25 cellular contexts compared by ENCODE assay signal in the genomic region with DNA sequence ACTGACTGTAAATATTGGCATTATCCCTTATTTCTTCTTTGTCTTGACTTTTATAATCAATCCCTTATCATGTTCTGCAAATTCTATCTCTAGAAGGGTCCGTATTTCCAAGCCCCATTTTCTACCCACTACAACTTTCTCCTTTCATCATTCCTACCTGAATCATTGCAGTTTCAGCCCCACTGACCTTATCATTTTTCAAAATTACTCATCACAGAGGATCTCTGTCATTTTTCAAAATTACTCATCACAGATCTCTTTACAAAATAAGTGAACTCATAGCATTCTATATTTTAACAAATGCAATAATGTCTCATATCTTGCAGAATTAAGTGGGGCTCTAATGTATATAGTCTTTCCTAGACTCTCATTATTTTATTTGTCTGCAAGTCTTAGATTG.
DNase-seq lines count a peak whose midpoint lies in the region; ATAC-seq lines count a peak whose summit lies in the region.
"Had no signal": no experiment of that assay in that cellular context is flagged by ENCODE, and none has a peak within 500 bp of the region (broad histone marks: within the 10 kb centered on the region; RNA-seq: fewer than 3 reads in every experiment).

No MANE protein-coding gene starts in this region.

- peak; percentile 33 for ATAC-seq in activated naive CD8-positive, alpha-beta T cell treated with anti-CD3 and anti-CD28 coated beads, Interleukin-2, amount 50 U/mL, for 24 hours
- peak; percentile 58 for ATAC-seq in HG02885 (IDR thresholded peaks at IDR 0.05; ENCODE audit: poor library complexity, unreplicated experiment)
- ATAC-seq: K562 had no signal

- H3K14ac ChIP-seq in trophoblast cell (ENCODE audit: low read length), result no peak overlapping the region

- no peak overlapping the region for H4K91ac ChIP-seq in trophoblast cell (ENCODE audit: low read depth, low read length)

- H2AK5ac ChIP-seq in trophoblast cell (ENCODE audit: low read length), result no peak overlapping the region

- no peak overlapping the region for H3K23ac ChIP-seq in trophoblast cell (ENCODE audit: low read length)

- no peaks in the 10 kb centered on the region for H3K36me3 Mint-ChIP-seq in activated naive CD8-positive, alpha-beta T cell treated with anti-CD3 and anti-CD28 coated beads, Interleukin-2, amount 50 U/mL, for 24 hours (ENCODE audit: low read depth)
- no peaks in the 10 kb centered on the region for H3K36me3 Mint-ChIP-seq in activated naive CD8-positive, alpha-beta T cell treated with anti-CD3 and anti-CD28 coated beads for 36 hours
- H3K36me3 Mint-ChIP-seq: CD4-positive, CD25-positive, alpha-beta regulatory T cell had no signal

- WGBS in trophoblast cell (ENCODE audit: extremely low coverage, insufficient coverage, insufficient read length), result no CpG with 5 or more reads among the region's 1 CpG

- H4K12ac ChIP-seq in trophoblast cell (ENCODE audit: low read depth, low read length), result no peak overlapping the region

- H2AFZ ChIP-seq in trophoblast cell (ENCODE audit: insufficient read depth, low read length, poor library complexity), result no peak overlapping the region
- H2AFZ ChIP-seq: GM23248 had no signal

- no peak overlapping the region for H3K27ac Mint-ChIP-seq in activated naive CD8-positive, alpha-beta T cell treated with anti-CD3 and anti-CD28 coated beads, Interleukin-2, amount 50 U/mL, for 24 hours
- no peak overlapping the region for H3K27ac Mint-ChIP-seq in activated naive CD8-positive, alpha-beta T cell treated with anti-CD3 and anti-CD28 coated beads for 36 hours
- H3K27ac Mint-ChIP-seq: CD4-positive, CD25-positive, alpha-beta regulatory T cell had no signal

- no peak overlapping the region for H3K4me3 ChIP-seq in trophoblast cell (ENCODE audit: low read depth, low read length)
- H3K4me3 ChIP-seq: GM23248, K562, SJSA1 had no signal

- no peaks in the 10 kb centered on the region for H3K9me3 Mint-ChIP-seq in activated naive CD8-positive, alpha-beta T cell treated with anti-CD3 and anti-CD28 coated beads, Interleukin-2, amount 50 U/mL, for 24 hours
- H3K9me3 Mint-ChIP-seq in activated naive CD8-positive, alpha-beta T cell treated with anti-CD3 and anti-CD28 coated beads for 36 hours, result no peaks in the 10 kb centered on the region

- no peaks in the 10 kb centered on the region for H3K79me1 ChIP-seq in trophoblast cell (ENCODE audit: low read length)

- no peak overlapping the region for H3K9ac ChIP-seq in trophoblast cell (ENCODE audit: low read length)
- H3K9ac ChIP-seq: GM23248 had no signal

- H3K9me3 ChIP-seq in trophoblast cell (ENCODE audit: insufficient read depth, low read depth, low read length), result no peaks in the 10 kb centered on the region
- H3K9me3 ChIP-seq: SJSA1 had no signal

- H3K4me2 ChIP-seq in trophoblast cell (ENCODE audit: low read length), result no peak overlapping the region

- no peak overlapping the region for H4K8ac ChIP-seq in trophoblast cell (ENCODE audit: low read depth, low read length)

- H2BK5ac ChIP-seq in trophoblast cell (ENCODE audit: low read depth, low read length, poor library complexity), result no peak overlapping the region

- no peak overlapping the region for H3K4me3 Mint-ChIP-seq in activated naive CD8-positive, alpha-beta T cell treated with anti-CD3 and anti-CD28 coated beads, Interleukin-2, amount 50 U/mL, for 24 hours
- no peak overlapping the region for H3K4me3 Mint-ChIP-seq in activated naive CD8-positive, alpha-beta T cell treated with anti-CD3 and anti-CD28 coated beads for 36 hours
- H3K4me3 Mint-ChIP-seq: CD4-positive, CD25-positive, alpha-beta regulatory T cell had no signal

- no peaks in the 10 kb centered on the region for H3K4me1 ChIP-seq in trophoblast cell (ENCODE audit: control insufficient read depth in 1 of 2, insufficient read depth in 2 of 2, low read length in 2 of 2)
- H3K4me1 ChIP-seq: SJSA1 had no signal

- no peak overlapping the region for H3K4ac ChIP-seq in trophoblast cell (ENCODE audit: low read depth, low read length)

- no peaks in the 10 kb centered on the region for H3K79me2 ChIP-seq in trophoblast cell (ENCODE audit: control insufficient read depth, insufficient read depth, low read length, poor library complexity)

- no peaks in the 10 kb centered on the region for H3K36me3 ChIP-seq in trophoblast cell (ENCODE audit: control insufficient read depth in 1 of 2, insufficient read depth in 2 of 2, low read length in 2 of 2)
- H3K36me3 ChIP-seq: SJSA1 had no signal

- H2BK12ac ChIP-seq in trophoblast cell (ENCODE audit: low read length), result no peak overlapping the region

- H3K27me3 ChIP-seq in trophoblast cell (ENCODE audit: insufficient read depth, low read length), result no peaks in the 10 kb centered on the region
- H3K27me3 ChIP-seq: SJSA1 had no signal

- no peak overlapping the region for H3K18ac ChIP-seq in trophoblast cell (ENCODE audit: low read length)

- H3K4me1 Mint-ChIP-seq in activated naive CD8-positive, alpha-beta T cell treated with anti-CD3 and anti-CD28 coated beads, Interleukin-2, amount 50 U/mL, for 24 hours, result peaks cover 4% of the 10 kb centered on the region
- no peaks in the 10 kb centered on the region for H3K4me1 Mint-ChIP-seq in activated naive CD8-positive, alpha-beta T cell treated with anti-CD3 and anti-CD28 coated beads for 36 hours
- H3K4me1 Mint-ChIP-seq: CD4-positive, CD25-positive, alpha-beta regulatory T cell had no signal

- peaks cover 4% of the 10 kb centered on the region for H3K27me3 Mint-ChIP-seq in activated naive CD8-positive, alpha-beta T cell treated with anti-CD3 and anti-CD28 coated beads, Interleukin-2, amount 50 U/mL, for 24 hours
- H3K27me3 Mint-ChIP-seq in activated naive CD8-positive, alpha-beta T cell treated with anti-CD3 and anti-CD28 coated beads for 36 hours, result no peaks in the 10 kb centered on the region
- H3K27me3 Mint-ChIP-seq: CD4-positive, CD25-positive, alpha-beta regulatory T cell had no signal

- H3K27ac ChIP-seq in trophoblast cell (ENCODE audit: low read depth, low read length), result no peak overlapping the region
- H3K27ac ChIP-seq: GM23248, SJSA1 had no signal

- no peak for DNase-seq in activated naive CD8-positive, alpha-beta T cell treated with anti-CD3 and anti-CD28 coated beads, Interleukin-2, amount 50 U/mL, for 24 hours
- DNase-seq in activated naive CD8-positive, alpha-beta T cell treated with anti-CD3 and anti-CD28 coated beads for 36 hours, result no peak
- DNase-seq in HS-5 (ENCODE audit: low read depth), result peak; percentile 13
- peak; percentile 0 to 38 for DNase-seq in trophoblast cell
- no peak for DNase-seq in AG08396 (ENCODE audit: low spot score)
- no peak for DNase-seq in LoVo (ENCODE audit: low spot score)
- no peak for DNase-seq in C1 segment of cervical spinal cord (lab: John Stamatoyannopoulos, UW)
- DNase-seq: 8988T; ACHN; CD4-positive, CD25-positive, alpha-beta regulatory T cell; DMS53; GM23248; H7; Kasumi-1; MV-4-11; NCI-H1105; NCI-H1436 treated with DMSO at 0.1 percent for 48 hours; NCI-H187 treated with DMSO at 0.1 percent for 48 hours; NCI-H2171 treated with DMSO at 0.1 percent for 48 hours; NCI-H345; NCI-H510A treated with DMSO at 0.1 percent for 48 hours; T-helper 2 cell had no signal

- H2BK120ac ChIP-seq in trophoblast cell (ENCODE audit: insufficient read depth, low read length, poor library complexity), result no peak overlapping the region

Comparison
In these comparisons a context has a peak if more than half of its experiments do, and no peak if none do; other contexts are left out.
1. DNase-seq: peak in HS-5 (single experiment) and trophoblast cell (2 of 2); none in activated naive CD8-positive, alpha-beta T cell treated with anti-CD3 and anti-CD28 coated beads, Interleukin-2, amount 50 U/mL, for 24 hours (single experiment), activated naive CD8-positive, alpha-beta T cell treated with anti-CD3 and anti-CD28 coated beads for 36 hours (single experiment), AG08396 (single experiment), LoVo (single experiment) and C1 segment of cervical spinal cord (0 of 14).